Comparison of ENCODE assay signal across 5 cellular contexts in the genomic region with DNA sequence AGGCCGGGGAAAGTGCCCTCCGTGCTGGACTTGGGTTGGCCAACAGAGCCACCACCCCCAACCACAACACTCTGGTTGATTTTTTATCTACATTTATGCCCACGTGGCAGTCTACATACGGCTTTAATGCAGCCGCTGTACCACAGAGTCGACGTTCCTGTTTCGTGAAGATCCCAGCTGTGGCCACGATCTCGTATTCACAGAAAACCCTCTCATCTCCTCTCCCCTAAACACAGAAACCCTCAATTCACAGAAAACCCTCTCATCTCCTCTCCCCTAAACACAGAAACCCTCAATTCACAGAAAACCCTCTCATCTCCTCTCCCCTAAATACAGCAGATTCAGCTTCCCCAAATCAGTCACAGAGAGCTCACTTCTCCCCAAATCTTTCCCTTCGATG. TPM values are rescaled to one million over a fixed set of nuclear protein-coding genes. Genes with fewer than 3 reads are reported as not detected.
"Had no signal": no experiment of that assay in that cellular context is flagged by ENCODE, and none has a peak within 500 bp of the region (broad histone marks: within the 10 kb centered on the region; RNA-seq: fewer than 3 reads in every experiment).

No MANE protein-coding gene starts in this region.

RNA-seq across cellular contexts. Expression of a gene that starts 3.8 kb away (rescaled TPM):
- total RNA-seq: HT1080, M059J, OCI-LY7, PC-3, SK-MEL-5 had no signal

RNA-seq across cellular contexts. Expression of a gene that starts 27.6 kb away (rescaled TPM):
- total RNA-seq: HT1080, M059J, OCI-LY7, PC-3, SK-MEL-5 had no signal
